In the genomic region with DNA sequence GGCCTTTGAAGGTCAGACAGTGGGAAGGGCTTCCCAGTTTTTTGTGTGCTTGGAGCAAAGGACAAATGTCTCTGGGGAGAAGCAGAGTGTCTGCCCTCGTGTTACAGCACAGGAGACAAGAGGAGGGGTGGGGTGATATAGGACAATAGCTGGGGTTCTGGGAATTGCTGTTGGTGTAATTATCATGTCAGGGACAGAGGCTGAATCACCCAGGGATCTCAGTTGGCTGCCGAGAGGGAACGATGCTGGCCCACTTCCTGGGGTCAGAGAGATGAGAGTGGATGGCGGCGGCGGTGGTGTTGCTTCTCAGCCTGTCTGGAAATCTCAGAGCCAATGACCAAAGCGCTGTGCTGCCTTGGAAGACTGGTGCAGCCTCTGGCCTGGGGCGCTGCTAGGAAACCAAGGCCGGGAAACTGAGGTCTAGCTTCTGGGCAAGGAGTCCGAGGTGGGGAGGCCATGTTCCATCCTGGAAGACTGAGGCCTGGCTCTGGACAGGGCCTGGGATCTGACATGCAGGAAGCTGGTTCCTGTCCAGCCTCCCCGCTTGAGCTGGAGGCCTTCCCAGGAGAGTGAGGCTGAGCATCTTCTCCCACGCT, we compare ENCODE assay signal across 8 cellular contexts. TPM values are rescaled to one million over a fixed set of nuclear protein-coding genes. Genes with fewer than 3 reads are reported as not detected.
DNase-seq lines count a peak whose midpoint lies in the region; ATAC-seq and TF ChIP-seq lines count a peak whose summit lies in the region.

No MANE protein-coding gene starts in this region.

- POLR2A ChIA-PET in activated CD4-positive, alpha-beta T cell treated with anti-CD3 and anti-CD28 coated beads for 36 hours (lab: Charles Lee) = interaction anchor here (0.5 to 2.6 kb wide), 6 partner anchors 19 to 424 kb away, joined by 3 to 33 read pairs (median 5); partner anchors contain the start of gene CCDC9

- ATAC-seq in activated CD4-positive, alpha-beta T cell treated with anti-CD3 and anti-CD28 coated beads for 36 hours = no peak
- ATAC-seq in GM18870 (IDR thresholded peaks at IDR 0.05; ENCODE audit: unreplicated experiment) = no peak

- no peak for TF ChIP-seq POLR2A in erythroblast (IDR thresholded peaks at IDR 0.05; ENCODE audit: low read length)

- CTCF ChIA-PET in activated CD4-positive, alpha-beta T cell treated with anti-CD3 and anti-CD28 coated beads for 36 hours (lab: Charles Lee) = interaction anchor here (0.5 to 3.7 kb wide), 8 partner anchors 14 to 559 kb away, joined by 3 to 21 read pairs (median 4); partner anchors contain the start of genes CCDC9 and DHX34

- H3K4me3 Mint-ChIP-seq in activated CD4-positive, alpha-beta T cell treated with anti-CD3 and anti-CD28 coated beads for 36 hours = peak overlapping the region; percentile 68
- peak overlapping the region; percentile 73 for H3K4me3 Mint-ChIP-seq in activated T-helper 2 cell treated with anti-CD3 and anti-CD28 coated beads, Interferon-gamma antibody, Interleukin-2, Interleukin-4, amounts not matched to agents 10 μg/mL and 5 μg/mL and 100 μg/mL, durations not matched to agents 14 hours and 24 hours and 36 hours (ENCODE audit: low read depth)

- H3K27ac Mint-ChIP-seq in activated CD4-positive, alpha-beta T cell treated with anti-CD3 and anti-CD28 coated beads for 36 hours = peak overlapping the region; percentile 31
- H3K27ac Mint-ChIP-seq in activated T-helper 2 cell treated with anti-CD3 and anti-CD28 coated beads, Interferon-gamma antibody, Interleukin-2, Interleukin-4, amounts not matched to agents 10 μg/mL and 5 μg/mL and 100 μg/mL, durations not matched to agents 14 hours and 24 hours and 36 hours = no peak overlapping the region

- peaks cover 22% of the 10 kb centered on the region for H3K4me1 Mint-ChIP-seq in activated CD4-positive, alpha-beta T cell treated with anti-CD3 and anti-CD28 coated beads for 36 hours
- peaks cover 19% of the 10 kb centered on the region for H3K4me1 Mint-ChIP-seq in activated T-helper 2 cell treated with anti-CD3 and anti-CD28 coated beads, Interferon-gamma antibody, Interleukin-2, Interleukin-4, amounts not matched to agents 10 μg/mL and 5 μg/mL and 100 μg/mL, durations not matched to agents 14 hours and 24 hours and 36 hours (ENCODE audit: low read depth)

- peak overlapping the region; percentile 74 for H3K27ac ChIP-seq in temporal lobe (ENCODE audit: low read depth, low read length)

- DNase-seq in activated CD4-positive, alpha-beta T cell treated with anti-CD3 and anti-CD28 coated beads for 36 hours = no peak
- no peak for DNase-seq in activated CD4-positive, alpha-beta T cell treated with anti-CD3 and anti-CD28 coated beads, Interleukin-2, amount 50 U/mL, for 4 hours
- no peak for DNase-seq in activated T-helper 2 cell treated with anti-CD3 and anti-CD28 coated beads, Interferon-gamma antibody, Interleukin-2, Interleukin-4, amounts not matched to agents 10 μg/mL and 5 μg/mL and 100 μg/mL, durations not matched to agents 14 hours and 24 hours and 36 hours (ENCODE audit: low spot score)
- peak; percentile 62 for DNase-seq in iris pigment epithelial cell (ENCODE audit: low read depth)
- DNase-seq in activated gamma-delta T cell treated with Interleukin-2 at 50 U/mL for 16 hours = no peak
- DNase-seq in erythroblast (lab: John Stamatoyannopoulos, UW) = no peak

- no peaks in the 10 kb centered on the region for H3K9me3 Mint-ChIP-seq in activated CD4-positive, alpha-beta T cell treated with anti-CD3 and anti-CD28 coated beads for 36 hours (ENCODE audit: low read depth)
- H3K9me3 Mint-ChIP-seq in activated T-helper 2 cell treated with anti-CD3 and anti-CD28 coated beads, Interferon-gamma antibody, Interleukin-2, Interleukin-4, amounts not matched to agents 10 μg/mL and 5 μg/mL and 100 μg/mL, durations not matched to agents 14 hours and 24 hours and 36 hours = no peaks in the 10 kb centered on the region

- intact Hi-C loops in activated CD4-positive, alpha-beta T cell treated with anti-CD3 and anti-CD28 coated beads for 36 hours (cut with DNase I, micrococcal nuclease) = loop anchor here in 1 of 2 experiments (2.0 kb wide), 1 partner anchor 615 kb away; the partner anchor contains the start of gene DACT3
- intact Hi-C loops in activated T-helper 2 cell treated with anti-CD3 and anti-CD28 coated beads, Interferon-gamma antibody, Interleukin-2, Interleukin-4, amounts not matched to agents 10 μg/mL and 5 μg/mL and 100 μg/mL, durations not matched to agents 14 hours and 24 hours and 36 hours (cut with micrococcal nuclease) = loop anchor here (10.0 kb wide), 1 partner anchor 329 kb away; the partner anchor contains the start of gene BICRA

- H3K36me3 Mint-ChIP-seq in activated CD4-positive, alpha-beta T cell treated with anti-CD3 and anti-CD28 coated beads for 36 hours (ENCODE audit: low read depth) = peaks cover 16% of the 10 kb centered on the region
- H3K36me3 Mint-ChIP-seq in activated T-helper 2 cell treated with anti-CD3 and anti-CD28 coated beads, Interferon-gamma antibody, Interleukin-2, Interleukin-4, amounts not matched to agents 10 μg/mL and 5 μg/mL and 100 μg/mL, durations not matched to agents 14 hours and 24 hours and 36 hours (ENCODE audit: low read depth) = peaks cover 28% of the 10 kb centered on the region

- H3K27me3 Mint-ChIP-seq in activated CD4-positive, alpha-beta T cell treated with anti-CD3 and anti-CD28 coated beads for 36 hours = no peaks in the 10 kb centered on the region
- no peaks in the 10 kb centered on the region for H3K27me3 Mint-ChIP-seq in activated T-helper 2 cell treated with anti-CD3 and anti-CD28 coated beads, Interferon-gamma antibody, Interleukin-2, Interleukin-4, amounts not matched to agents 10 μg/mL and 5 μg/mL and 100 μg/mL, durations not matched to agents 14 hours and 24 hours and 36 hours (ENCODE audit: low read depth)

RNA-seq across cellular contexts. Expression of gene INAFM1, which starts 1.3 kb away (rescaled TPM):
- total RNA-seq in activated CD4-positive, alpha-beta T cell treated with anti-CD3 and anti-CD28 coated beads for 36 hours = 10 to 100 TPM; 11.7 to 13.2 TPM
- total RNA-seq in activated T-helper 2 cell treated with anti-CD3 and anti-CD28 coated beads, Interferon-gamma antibody, Interleukin-2, Interleukin-4, amounts not matched to agents 10 μg/mL and 5 μg/mL and 100 μg/mL, durations not matched to agents 14 hours and 24 hours and 36 hours = 9.3 and 12.7 TPM in 2 replicates
- total RNA-seq in temporal lobe = 3.2 TPM

RNA-seq across cellular contexts. Expression of gene CCDC9, which starts 19.6 kb away (rescaled TPM):
- 10 to 100 TPM; 22.4 to 30.6 TPM for total RNA-seq in activated CD4-positive, alpha-beta T cell treated with anti-CD3 and anti-CD28 coated beads for 36 hours
- 34.3 and 37.5 TPM in 2 replicates for total RNA-seq in activated T-helper 2 cell treated with anti-CD3 and anti-CD28 coated beads, Interferon-gamma antibody, Interleukin-2, Interleukin-4, amounts not matched to agents 10 μg/mL and 5 μg/mL and 100 μg/mL, durations not matched to agents 14 hours and 24 hours and 36 hours
- total RNA-seq in temporal lobe = 2.2 TPM

RNA-seq across cellular contexts. Expression of gene C5AR1, which starts 33.7 kb away (rescaled TPM):
- under 1 TPM; 0.41 to 0.79 TPM for total RNA-seq in activated CD4-positive, alpha-beta T cell treated with anti-CD3 and anti-CD28 coated beads for 36 hours
- total RNA-seq in activated T-helper 2 cell treated with anti-CD3 and anti-CD28 coated beads, Interferon-gamma antibody, Interleukin-2, Interleukin-4, amounts not matched to agents 10 μg/mL and 5 μg/mL and 100 μg/mL, durations not matched to agents 14 hours and 24 hours and 36 hours = 1.1 and 1.2 TPM in 2 replicates
- 0.25 TPM for total RNA-seq in temporal lobe

RNA-seq across cellular contexts. Expression of gene BBC3, which starts 45.0 kb away (rescaled TPM):
- 10 to 100 TPM in 1 of 2 experiments, 1 to 10 TPM in 1; 8.1 to 12.0 TPM for total RNA-seq in activated CD4-positive, alpha-beta T cell treated with anti-CD3 and anti-CD28 coated beads for 36 hours
- total RNA-seq in activated T-helper 2 cell treated with anti-CD3 and anti-CD28 coated beads, Interferon-gamma antibody, Interleukin-2, Interleukin-4, amounts not matched to agents 10 μg/mL and 5 μg/mL and 100 μg/mL, durations not matched to agents 14 hours and 24 hours and 36 hours = 14.6 and 16.3 TPM in 2 replicates
- 5.2 TPM for total RNA-seq in temporal lobe

RNA-seq across cellular contexts. Expression of gene C5AR2, which starts 56.0 kb away (rescaled TPM):
- total RNA-seq in activated CD4-positive, alpha-beta T cell treated with anti-CD3 and anti-CD28 coated beads for 36 hours = not detected
- not detected in 2 replicates for total RNA-seq in activated T-helper 2 cell treated with anti-CD3 and anti-CD28 coated beads, Interferon-gamma antibody, Interleukin-2, Interleukin-4, amounts not matched to agents 10 μg/mL and 5 μg/mL and 100 μg/mL, durations not matched to agents 14 hours and 24 hours and 36 hours
- total RNA-seq in temporal lobe = 0.25 TPM
